Comparison of ENCODE assay signal across 11 cellular contexts in genomic region chr17:29586676-29587469, GRCh38. TPM values are rescaled to one million over a fixed set of nuclear protein-coding genes. Genes with fewer than 3 reads are reported as not detected.
DNase-seq lines count a peak whose midpoint lies in the region; ATAC-seq, FAIRE-seq and TF ChIP-seq lines count a peak whose summit lies in the region.
"Had no signal": no experiment of that assay in that cellular context is flagged by ENCODE, and none has a peak within 500 bp of the region (broad histone marks: within the 10 kb centered on the region; RNA-seq: fewer than 3 reads in every experiment).

No MANE protein-coding gene starts in this region.

- POLR2A ChIA-PET in HepG2 (lab: Yijun Ruan, JAX): interaction anchor here (1.5 to 2.0 kb wide), 2 partner anchors 12 to 21 kb away, joined by 4 to 11 read pairs; no protein-coding TSS in a partner anchor

- WGBS in HepG2 (ENCODE audit: low lambda C conversion rate): 88% methylated on average over 4 of the region's 9 CpGs

- no peaks in the 10 kb centered on the region for H3K27me3 Mint-ChIP-seq in activated naive CD4-positive, alpha-beta T cell treated with anti-CD3 and anti-CD28 coated beads, Interleukin-2, amount 10 ng/mL, durations not matched to agents 7 days and 5 days
- no peaks in the 10 kb centered on the region for H3K27me3 Mint-ChIP-seq in activated naive CD4-positive, alpha-beta T cell treated with anti-CD3 and anti-CD28 coated beads, Interleukin-2, amount 50 U/mL, for 24 hours

- TF ChIP-seq CTCF in HepG2 (CRISPR knock-in tag; IDR thresholded peaks at IDR 0.05): no peak

- H3K27ac Mint-ChIP-seq in activated naive CD4-positive, alpha-beta T cell treated with anti-CD3 and anti-CD28 coated beads, Interleukin-2, amount 10 ng/mL, durations not matched to agents 7 days and 5 days: peak overlapping the region; percentile 11
- peak overlapping the region in 1 of 2 donors; percentile 90 for H3K27ac Mint-ChIP-seq in activated naive CD4-positive, alpha-beta T cell treated with anti-CD3 and anti-CD28 coated beads, Interleukin-2, amount 50 U/mL, for 72 hours
- peak overlapping the region; percentile 86 for H3K27ac Mint-ChIP-seq in activated naive CD4-positive, alpha-beta T cell treated with anti-CD3 and anti-CD28 coated beads, Interleukin-2, amount 50 U/mL, for 24 hours

- no peak for TF ChIP-seq EP300 in HepG2 (IDR thresholded peaks at IDR 0.05; ENCODE audit: low read depth in 2 of 2, low read length in 2 of 2)
- TF ChIP-seq EP300 in HepG2 (CRISPR knock-in tag; IDR thresholded peaks at IDR 0.05; ENCODE audit: borderline replicate concordance): no peak

- peaks cover under 1 to 1% of the 10 kb centered on the region in 2 experiments; a peak in 2 of 5 replicates for H3K36me3 ChIP-seq in HepG2 (replicated peaks in 1 of 2; ENCODE audit: control insufficient read depth in 1 of 2, insufficient read depth in 2 of 2, low read length in 2 of 2)

- no peak overlapping the region for H3K4me3 ChIP-seq in HepG2 (replicated peaks in 1 of 3; ENCODE audit: insufficient read depth in 1 of 3, low read depth in 2 of 3, low read length in 3 of 3)

- no peak for TF ChIP-seq RAD21 in HepG2 (CRISPR knock-in tag; IDR thresholded peaks at IDR 0.05)

- H3K27ac ChIP-seq in HepG2 (ENCODE audit: extremely low read length, insufficient read depth, low read length): no peak overlapping the region

- BruUV-seq in HepG2 (replicated peaks; lab: Mats Ljungman, UMichigan): no TSS peak

- intact Hi-C loops in HepG2 (cut with micrococcal nuclease; ENCODE audit: unreplicated experiment): no loop called here

- peak overlapping the region; percentile 93 for H3K4me3 Mint-ChIP-seq in activated naive CD4-positive, alpha-beta T cell treated with anti-CD3 and anti-CD28 coated beads, Interleukin-2, amount 10 ng/mL, durations not matched to agents 7 days and 5 days
- peak overlapping the region; percentile 96 for H3K4me3 Mint-ChIP-seq in activated naive CD4-positive, alpha-beta T cell treated with anti-CD3 and anti-CD28 coated beads, Interleukin-2, amount 50 U/mL, for 24 hours

- peaks cover 23% of the 10 kb centered on the region for H3K79me2 ChIP-seq in HepG2 (ENCODE audit: insufficient read depth, low read length)

- no peak overlapping the region for H3K9ac ChIP-seq in HepG2 (ENCODE audit: insufficient read depth, low read depth, low read length)

- H3K4me1 ChIP-seq in HepG2 (ENCODE audit: insufficient read depth, low read length): peaks cover 46% of the 10 kb centered on the region

- H2AFZ ChIP-seq in HepG2 (ENCODE audit: low read length): no peak overlapping the region

- no peaks in the 10 kb centered on the region for H3K9me3 Mint-ChIP-seq in activated naive CD4-positive, alpha-beta T cell treated with anti-CD3 and anti-CD28 coated beads, Interleukin-2, amount 10 ng/mL, durations not matched to agents 7 days and 5 days
- no peaks in the 10 kb centered on the region for H3K9me3 Mint-ChIP-seq in activated naive CD4-positive, alpha-beta T cell treated with anti-CD3 and anti-CD28 coated beads, Interleukin-2, amount 50 U/mL, for 72 hours
- no peaks in the 10 kb centered on the region for H3K9me3 Mint-ChIP-seq in activated naive CD4-positive, alpha-beta T cell treated with anti-CD3 and anti-CD28 coated beads, Interleukin-2, amount 50 U/mL, for 24 hours

- peaks cover 14% of the 10 kb centered on the region; the same call in 1 of the 2 replicates for H4K20me1 ChIP-seq in HepG2 (ENCODE audit: insufficient read depth, low read length)

- H3K36me3 Mint-ChIP-seq in activated naive CD4-positive, alpha-beta T cell treated with anti-CD3 and anti-CD28 coated beads, Interleukin-2, amount 10 ng/mL, durations not matched to agents 7 days and 5 days: peaks cover 21% of the 10 kb centered on the region
- peaks cover 10 to 19% of the 10 kb centered on the region in 2 donors for H3K36me3 Mint-ChIP-seq in activated naive CD4-positive, alpha-beta T cell treated with anti-CD3 and anti-CD28 coated beads, Interleukin-2, amount 50 U/mL, for 72 hours
- peaks cover 4% of the 10 kb centered on the region for H3K36me3 Mint-ChIP-seq in activated naive CD4-positive, alpha-beta T cell treated with anti-CD3 and anti-CD28 coated beads, Interleukin-2, amount 50 U/mL, for 24 hours

- peaks cover 72% of the 10 kb centered on the region for H3K4me1 Mint-ChIP-seq in activated naive CD4-positive, alpha-beta T cell treated with anti-CD3 and anti-CD28 coated beads, Interleukin-2, amount 10 ng/mL, durations not matched to agents 7 days and 5 days
- peaks cover 64% of the 10 kb centered on the region for H3K4me1 Mint-ChIP-seq in activated naive CD4-positive, alpha-beta T cell treated with anti-CD3 and anti-CD28 coated beads, Interleukin-2, amount 50 U/mL, for 24 hours

- no peak for ATAC-seq in activated naive CD4-positive, alpha-beta T cell treated with anti-CD3 and anti-CD28 coated beads, Interleukin-2, amount 50 U/mL, for 72 hours
- ATAC-seq in HepG2: no peak

- no peaks in the 10 kb centered on the region for H3K9me3 ChIP-seq in HepG2 (ENCODE audit: low read length)
- H3K9me3 ChIP-seq: Caco-2 had no signal

- no peak for FAIRE-seq in HepG2 (lab: Jason Lieb, UNC)
- FAIRE-seq in urothelium cell line (lab: Jason Lieb, UNC): peak; percentile 37
- FAIRE-seq in GM12892 (lab: Jason Lieb, UNC): no peak

- H3K4me2 ChIP-seq in HepG2 (ENCODE audit: low read depth, low read length): peak overlapping the region; percentile 93; the same call in 1 of the 2 replicates

- in situ Hi-C loops in HepG2 (cut with HindIII; ENCODE audit: extremely low pct_ligation_motif_present, low pct_unique_long_range_greater_than_20kb): no loop called here

- CTCF ChIA-PET in activated naive CD4-positive, alpha-beta T cell treated with anti-CD3 and anti-CD28 coated beads, Interleukin-2, amount 10 ng/mL, durations not matched to agents 7 days and 5 days (lab: Charles Lee): interaction anchor here (0.8 to 1.9 kb wide), 6 partner anchors 7 to 217 kb away, joined by 3 to 7 read pairs (median 4); no protein-coding TSS in a partner anchor
- CTCF ChIA-PET in HepG2 (lab: Yijun Ruan, JAX; ENCODE audit: low intra/inter-chr PET ratio, low total read pairs): no interaction called here

- DNase-seq in activated naive CD4-positive, alpha-beta T cell treated with anti-CD3 and anti-CD28 coated beads, Interleukin-2, amount 10 ng/mL, durations not matched to agents 7 days and 5 days: no peak
- DNase-seq in activated naive CD4-positive, alpha-beta T cell treated with anti-CD3 and anti-CD28 coated beads, Interleukin-2, amount 50 U/mL, for 72 hours (ENCODE audit: low spot score in 2 of 2): no peak
- no peak for DNase-seq in HepG2 (ENCODE audit: low spot score)
- no peak for DNase-seq in urothelium cell line (ENCODE audit: low spot score)
- no peak for DNase-seq in HT-29 (ENCODE audit: low spot score)
- DNase-seq in GM12892 (ENCODE audit: insufficient read length): no peak
- no peak for DNase-seq in NCI-H526 treated with DMSO at 0.1 percent for 48 hours (lab: John Stamatoyannopoulos, UW)
- DNase-seq: Caco-2; NCI-H1105 treated with DMSO at 0.1 percent for 48 hours; stimulated activated CD8-positive, alpha-beta memory T cell treated with anti-CD3 and anti-CD28 coated beads, Interleukin-4, amount 100 ng/mL, for 48 hours had no signal

- no peaks in the 10 kb centered on the region; a peak in 1 of 5 replicates for H3K27me3 ChIP-seq in HepG2 (ENCODE audit: control insufficient read depth in 1 of 2, insufficient read depth in 2 of 2, low read length in 2 of 2)

- no peak for TF ChIP-seq POLR2A in HepG2 (IDR thresholded peaks at IDR 0.05; ENCODE audit: insufficient read depth in 1 of 2, low read depth in 2 of 2, low read length in 2 of 2)
- no peak for TF ChIP-seq POLR2A in GM12892 (IDR thresholded peaks at IDR 0.05; ENCODE audit: low read depth, low read length)

RNA-seq across cellular contexts. Expression of gene GIT1, which starts 2.6 kb away (rescaled TPM):
- 10 to 100 TPM; 49.8 to 67.8 TPM for total RNA-seq in activated naive CD4-positive, alpha-beta T cell treated with anti-CD3 and anti-CD28 coated beads, Interleukin-2, amount 50 U/mL, for 72 hours
- total RNA-seq in HepG2 (2016; rRNA removed; fragmentation: Illumina TruSeq; extraction: Trizol): 12.9 and 14.2 TPM in 2 replicates
- 6.7 and 9.1 TPM in 2 replicates for total RNA-seq in HepG2 (2016; cell fraction: cytosol; rRNA removed; fragmentation: Illumina TruSeq; extraction: Trizol; ENCODE audit: low read depth)
- 11.3 and 13.5 TPM in 2 replicates for total RNA-seq in HepG2 (2016; cell fraction: insoluble cytoplasmic fraction; rRNA removed; fragmentation: Illumina TruSeq; extraction: Trizol)
- 23.5 and 27.1 TPM in 2 replicates for total RNA-seq in HepG2 (2016; cell fraction: membrane; rRNA removed; fragmentation: Illumina TruSeq; extraction: Trizol)
- 11.7 and 17.3 TPM in 2 replicates for total RNA-seq in HepG2 (2016; cell fraction: nucleus; rRNA removed; fragmentation: Illumina TruSeq; extraction: Trizol)
- polyA plus RNA-seq in HepG2 (2011; rRNA removed): 30.8 and 31.5 TPM in 2 replicates
- polyA plus RNA-seq in HepG2 (2011; cell fraction: cytosol; rRNA removed): 17.1 and 24.2 TPM in 2 replicates
- 56.8 and 69.2 TPM in 2 replicates for polyA plus RNA-seq in HepG2 (2011; cell fraction: nucleus; rRNA removed)
- 15.9 and 22.4 TPM in 2 replicates for polyA plus RNA-seq in HepG2 (2012)
- polyA plus RNA-seq in HepG2 (2016; cell fraction: cytosol; fragmentation: Illumina TruSeq; extraction: Trizol; ENCODE audit: low read depth): 12.0 and 13.0 TPM in 2 replicates
- polyA plus RNA-seq in HepG2 (2016; cell fraction: insoluble cytoplasmic fraction; fragmentation: Illumina TruSeq; extraction: Trizol; ENCODE audit: low read depth): 17.0 and 22.9 TPM in 2 replicates
- 26.3 and 34.9 TPM in 2 replicates for polyA plus RNA-seq in HepG2 (2016; cell fraction: membrane; fragmentation: Illumina TruSeq; extraction: Trizol; ENCODE audit: low read depth)
- polyA plus RNA-seq in HepG2 (2016; cell fraction: nucleus; fragmentation: Illumina TruSeq; extraction: Trizol; ENCODE audit: insufficient read depth, low read depth): 31.9 and 33.9 TPM in 2 replicates
- polyA minus RNA-seq in HepG2 (2011; rRNA and poly(A)+ RNA removed; ENCODE audit: low replicate concordance): 51.4 and 110 TPM in 2 replicates
- polyA minus RNA-seq in HepG2 (2011; cell fraction: cytosol; rRNA and poly(A)+ RNA removed): 17.5 and 20.2 TPM in 2 replicates
- 22.8 and 25.5 TPM in 2 replicates for polyA minus RNA-seq in HepG2 (2011; cell fraction: nucleus; rRNA and poly(A)+ RNA removed)
- 52.2 and 56.3 TPM in 2 replicates for total RNA-seq in HT-29 (2014; rRNA removed; shearing (Covaris generic))
- 14.8 TPM for polyA plus RNA-seq in GM12892 (2012; ENCODE audit: missing spikeins)

RNA-seq across cellular contexts. Expression of gene ANKRD13B, which starts 6.1 kb away (rescaled TPM):
- total RNA-seq in activated naive CD4-positive, alpha-beta T cell treated with anti-CD3 and anti-CD28 coated beads, Interleukin-2, amount 50 U/mL, for 72 hours: 10 to 100 TPM in 1 of 2 donors, 1 to 10 TPM in 1; 8.9 to 25.3 TPM
- 1.6 and 1.7 TPM in 2 replicates for total RNA-seq in HepG2 (2016; rRNA removed; fragmentation: Illumina TruSeq; extraction: Trizol)
- 0.71 and 0.79 TPM in 2 replicates for total RNA-seq in HepG2 (2016; cell fraction: cytosol; rRNA removed; fragmentation: Illumina TruSeq; extraction: Trizol; ENCODE audit: low read depth)
- 0.76 and 1.6 TPM in 2 replicates for total RNA-seq in HepG2 (2016; cell fraction: insoluble cytoplasmic fraction; rRNA removed; fragmentation: Illumina TruSeq; extraction: Trizol)
- total RNA-seq in HepG2 (2016; cell fraction: membrane; rRNA removed; fragmentation: Illumina TruSeq; extraction: Trizol): 1.5 and 1.9 TPM in 2 replicates
- total RNA-seq in HepG2 (2016; cell fraction: nucleus; rRNA removed; fragmentation: Illumina TruSeq; extraction: Trizol): 2.0 and 2.4 TPM in 2 replicates
- 1.8 and 2.2 TPM in 2 replicates for polyA plus RNA-seq in HepG2 (2011; rRNA removed)
- polyA plus RNA-seq in HepG2 (2011; cell fraction: cytosol; rRNA removed): 0.83 and 1.4 TPM in 2 replicates
- polyA plus RNA-seq in HepG2 (2011; cell fraction: nucleus; rRNA removed): 9.9 and 14.7 TPM in 2 replicates
- polyA plus RNA-seq in HepG2 (2012): 1.2 and 2.1 TPM in 2 replicates
- 0.67 and 0.84 TPM in 2 replicates for polyA plus RNA-seq in HepG2 (2016; cell fraction: cytosol; fragmentation: Illumina TruSeq; extraction: Trizol; ENCODE audit: low read depth)
- 1.7 and 2.2 TPM in 2 replicates for polyA plus RNA-seq in HepG2 (2016; cell fraction: insoluble cytoplasmic fraction; fragmentation: Illumina TruSeq; extraction: Trizol; ENCODE audit: low read depth)
- polyA plus RNA-seq in HepG2 (2016; cell fraction: membrane; fragmentation: Illumina TruSeq; extraction: Trizol; ENCODE audit: low read depth): 1.7 and 1.9 TPM in 2 replicates
- polyA plus RNA-seq in HepG2 (2016; cell fraction: nucleus; fragmentation: Illumina TruSeq; extraction: Trizol; ENCODE audit: insufficient read depth, low read depth): 6.1 and 8.4 TPM in 2 replicates
- polyA minus RNA-seq in HepG2 (2011; rRNA and poly(A)+ RNA removed; ENCODE audit: low replicate concordance): 3.0 and 21.2 TPM in 2 replicates
- polyA minus RNA-seq in HepG2 (2011; cell fraction: cytosol; rRNA and poly(A)+ RNA removed): 1.5 and 1.8 TPM in 2 replicates
- 0.75 and 1.8 TPM in 2 replicates for polyA minus RNA-seq in HepG2 (2011; cell fraction: nucleus; rRNA and poly(A)+ RNA removed)
- 26.6 and 28.0 TPM in 2 replicates for total RNA-seq in HT-29 (2014; rRNA removed; shearing (Covaris generic))
- polyA plus RNA-seq in GM12892 (2012; ENCODE audit: missing spikeins): 1.0 TPM

RNA-seq across cellular contexts. Expression of gene TP53I13, which starts 18.4 kb away (rescaled TPM):
- 10 to 100 TPM; 29.9 to 52.1 TPM for total RNA-seq in activated naive CD4-positive, alpha-beta T cell treated with anti-CD3 and anti-CD28 coated beads, Interleukin-2, amount 50 U/mL, for 72 hours
- 9.9 and 25.7 TPM in 2 replicates for total RNA-seq in HepG2 (2016; rRNA removed; fragmentation: Illumina TruSeq; extraction: Trizol)
- total RNA-seq in HepG2 (2016; cell fraction: cytosol; rRNA removed; fragmentation: Illumina TruSeq; extraction: Trizol; ENCODE audit: low read depth): 17.6 and 23.7 TPM in 2 replicates
- total RNA-seq in HepG2 (2016; cell fraction: insoluble cytoplasmic fraction; rRNA removed; fragmentation: Illumina TruSeq; extraction: Trizol): 9.5 and 27.0 TPM in 2 replicates
- 15.6 and 16.0 TPM in 2 replicates for total RNA-seq in HepG2 (2016; cell fraction: membrane; rRNA removed; fragmentation: Illumina TruSeq; extraction: Trizol)
- 23.1 and 26.1 TPM in 2 replicates for total RNA-seq in HepG2 (2016; cell fraction: nucleus; rRNA removed; fragmentation: Illumina TruSeq; extraction: Trizol)
- 16.9 and 29.2 TPM in 2 replicates for polyA plus RNA-seq in HepG2 (2011; rRNA removed)
- 15.5 and 31.8 TPM in 2 replicates for polyA plus RNA-seq in HepG2 (2011; cell fraction: cytosol; rRNA removed)
- 136 and 174 TPM in 2 replicates for polyA plus RNA-seq in HepG2 (2011; cell fraction: nucleus; rRNA removed)
- 12.7 and 18.1 TPM in 2 replicates for polyA plus RNA-seq in HepG2 (2012)
- polyA plus RNA-seq in HepG2 (2016; cell fraction: cytosol; fragmentation: Illumina TruSeq; extraction: Trizol; ENCODE audit: low read depth): 9.2 and 10.2 TPM in 2 replicates
- polyA plus RNA-seq in HepG2 (2016; cell fraction: insoluble cytoplasmic fraction; fragmentation: Illumina TruSeq; extraction: Trizol; ENCODE audit: low read depth): 8.5 and 9.5 TPM in 2 replicates
- polyA plus RNA-seq in HepG2 (2016; cell fraction: membrane; fragmentation: Illumina TruSeq; extraction: Trizol; ENCODE audit: low read depth): 10.4 and 10.9 TPM in 2 replicates
- polyA plus RNA-seq in HepG2 (2016; cell fraction: nucleus; fragmentation: Illumina TruSeq; extraction: Trizol; ENCODE audit: insufficient read depth, low read depth): 51.8 and 59.8 TPM in 2 replicates
- polyA minus RNA-seq in HepG2 (2011; rRNA and poly(A)+ RNA removed; ENCODE audit: low replicate concordance): 25.1 and 43.5 TPM in 2 replicates
- polyA minus RNA-seq in HepG2 (2011; cell fraction: cytosol; rRNA and poly(A)+ RNA removed): 18.8 and 20.0 TPM in 2 replicates
- polyA minus RNA-seq in HepG2 (2011; cell fraction: nucleus; rRNA and poly(A)+ RNA removed): 16.1 and 22.5 TPM in 2 replicates
- 118 and 141 TPM in 2 replicates for total RNA-seq in HT-29 (2014; rRNA removed; shearing (Covaris generic))
- 12.3 TPM for polyA plus RNA-seq in GM12892 (2012; ENCODE audit: missing spikeins)

RNA-seq across cellular contexts. Expression of gene ABHD15, which starts 20.0 kb away (rescaled TPM):
- total RNA-seq in activated naive CD4-positive, alpha-beta T cell treated with anti-CD3 and anti-CD28 coated beads, Interleukin-2, amount 50 U/mL, for 72 hours: 10 to 100 TPM in 1 of 2 donors, 1 to 10 TPM in 1; 5.1 to 10.6 TPM
- 4.8 and 7.7 TPM in 2 replicates for total RNA-seq in HepG2 (2016; rRNA removed; fragmentation: Illumina TruSeq; extraction: Trizol)
- 0.44 and 0.91 TPM in 2 replicates for total RNA-seq in HepG2 (2016; cell fraction: cytosol; rRNA removed; fragmentation: Illumina TruSeq; extraction: Trizol; ENCODE audit: low read depth)
- total RNA-seq in HepG2 (2016; cell fraction: insoluble cytoplasmic fraction; rRNA removed; fragmentation: Illumina TruSeq; extraction: Trizol): 5.0 and 7.3 TPM in 2 replicates
- total RNA-seq in HepG2 (2016; cell fraction: membrane; rRNA removed; fragmentation: Illumina TruSeq; extraction: Trizol): 3.2 and 3.6 TPM in 2 replicates
- total RNA-seq in HepG2 (2016; cell fraction: nucleus; rRNA removed; fragmentation: Illumina TruSeq; extraction: Trizol): 6.6 and 6.7 TPM in 2 replicates
- polyA plus RNA-seq in HepG2 (2011; rRNA removed): 2.4 and 2.9 TPM in 2 replicates
- 2.6 and 2.7 TPM in 2 replicates for polyA plus RNA-seq in HepG2 (2011; cell fraction: cytosol; rRNA removed)
- 2.3 and 2.7 TPM in 2 replicates for polyA plus RNA-seq in HepG2 (2011; cell fraction: nucleus; rRNA removed)
- 2.3 and 2.8 TPM in 2 replicates for polyA plus RNA-seq in HepG2 (2012)
- polyA plus RNA-seq in HepG2 (2016; cell fraction: cytosol; fragmentation: Illumina TruSeq; extraction: Trizol; ENCODE audit: low read depth): 0.60 and 0.61 TPM in 2 replicates
- polyA plus RNA-seq in HepG2 (2016; cell fraction: insoluble cytoplasmic fraction; fragmentation: Illumina TruSeq; extraction: Trizol; ENCODE audit: low read depth): 4.7 and 5.2 TPM in 2 replicates
- polyA plus RNA-seq in HepG2 (2016; cell fraction: membrane; fragmentation: Illumina TruSeq; extraction: Trizol; ENCODE audit: low read depth): 1.9 and 2.1 TPM in 2 replicates
- polyA plus RNA-seq in HepG2 (2016; cell fraction: nucleus; fragmentation: Illumina TruSeq; extraction: Trizol; ENCODE audit: insufficient read depth, low read depth): 8.6 and 9.0 TPM in 2 replicates
- polyA minus RNA-seq in HepG2 (2011; rRNA and poly(A)+ RNA removed; ENCODE audit: low replicate concordance): 9.2 and 15.6 TPM in 2 replicates
- polyA minus RNA-seq in HepG2 (2011; cell fraction: cytosol; rRNA and poly(A)+ RNA removed): 2.6 and 3.4 TPM in 2 replicates
- polyA minus RNA-seq in HepG2 (2011; cell fraction: nucleus; rRNA and poly(A)+ RNA removed): 3.6 and 5.5 TPM in 2 replicates
- total RNA-seq in HT-29 (2014; rRNA removed; shearing (Covaris generic)): 20.6 and 25.5 TPM in 2 replicates
- polyA plus RNA-seq in GM12892 (2012; ENCODE audit: missing spikeins): 2.4 TPM

RNA-seq across cellular contexts. Expression of gene CORO6, which starts 35.8 kb away (rescaled TPM):
- 10 to 100 TPM; 17.3 to 47.3 TPM for total RNA-seq in activated naive CD4-positive, alpha-beta T cell treated with anti-CD3 and anti-CD28 coated beads, Interleukin-2, amount 50 U/mL, for 72 hours
- 0.42 TPM in 1 of 2 replicates, not detected in the other for total RNA-seq in HepG2 (2016; rRNA removed; fragmentation: Illumina TruSeq; extraction: Trizol)
- 0.10 TPM in 1 of 2 replicates, not detected in the other for total RNA-seq in HepG2 (2016; cell fraction: cytosol; rRNA removed; fragmentation: Illumina TruSeq; extraction: Trizol; ENCODE audit: low read depth)
- total RNA-seq in HepG2 (2016; cell fraction: insoluble cytoplasmic fraction; rRNA removed; fragmentation: Illumina TruSeq; extraction: Trizol): 0.15 and 0.39 TPM in 2 replicates
- total RNA-seq in HepG2 (2016; cell fraction: membrane; rRNA removed; fragmentation: Illumina TruSeq; extraction: Trizol): 0.14 TPM in 1 of 2 replicates, not detected in the other
- total RNA-seq in HepG2 (2016; cell fraction: nucleus; rRNA removed; fragmentation: Illumina TruSeq; extraction: Trizol): 0.38 and 0.71 TPM in 2 replicates
- polyA plus RNA-seq in HepG2 (2011; rRNA removed): 0.82 and 1.2 TPM in 2 replicates
- 0.20 and 0.22 TPM in 2 replicates for polyA plus RNA-seq in HepG2 (2011; cell fraction: cytosol; rRNA removed)
- 10.2 and 12.8 TPM in 2 replicates for polyA plus RNA-seq in HepG2 (2011; cell fraction: nucleus; rRNA removed)
- polyA plus RNA-seq in HepG2 (2012): 0.16 and 0.25 TPM in 2 replicates
- polyA plus RNA-seq in HepG2 (2016; cell fraction: cytosol; fragmentation: Illumina TruSeq; extraction: Trizol; ENCODE audit: low read depth): 0.12 TPM in 1 of 2 replicates, not detected in the other
- polyA plus RNA-seq in HepG2 (2016; cell fraction: insoluble cytoplasmic fraction; fragmentation: Illumina TruSeq; extraction: Trizol; ENCODE audit: low read depth): 0.20 TPM in 1 of 2 replicates, not detected in the other
- polyA plus RNA-seq in HepG2 (2016; cell fraction: membrane; fragmentation: Illumina TruSeq; extraction: Trizol; ENCODE audit: low read depth): not detected in 2 replicates
- polyA plus RNA-seq in HepG2 (2016; cell fraction: nucleus; fragmentation: Illumina TruSeq; extraction: Trizol; ENCODE audit: insufficient read depth, low read depth): 0.96 and 2.4 TPM in 2 replicates
- 4.6 TPM in 1 of 2 replicates, not detected in the other for polyA minus RNA-seq in HepG2 (2011; rRNA and poly(A)+ RNA removed; ENCODE audit: low replicate concordance)
- not detected in 2 replicates for polyA minus RNA-seq in HepG2 (2011; cell fraction: cytosol; rRNA and poly(A)+ RNA removed)
- 0.50 and 0.52 TPM in 2 replicates for polyA minus RNA-seq in HepG2 (2011; cell fraction: nucleus; rRNA and poly(A)+ RNA removed)
- 0.25 and 0.26 TPM in 2 replicates for total RNA-seq in HT-29 (2014; rRNA removed; shearing (Covaris generic))
- 0.70 TPM for polyA plus RNA-seq in GM12892 (2012; ENCODE audit: missing spikeins)
